ENCODE assay signal across 20 cellular contexts in genomic region chr7:25671087-25671486, GRCh38.
A peak's percentile ranks its signal among the peaks of the same experiment; 100 is the strongest.
DNase-seq lines count a peak whose midpoint lies in the region; ATAC-seq and TF ChIP-seq lines count a peak whose summit lies in the region.
"Had no signal": no experiment of that assay in that cellular context is flagged by ENCODE, and none has a peak within 500 bp of the region (broad histone marks: within the 10 kb centered on the region; RNA-seq: fewer than 3 reads in every experiment).

No MANE protein-coding gene starts in this region.

- H3K4me3 Mint-ChIP-seq in chondrocyte (ENCODE audit: unreplicated experiment) = peak overlapping the region; percentile 1
- no peak overlapping the region for H3K4me3 Mint-ChIP-seq in activated CD4-positive, alpha-beta memory T cell treated with anti-CD3 and anti-CD28 coated beads for 36 hours
- H3K4me3 Mint-ChIP-seq: activated naive CD8-positive, alpha-beta T cell treated with anti-CD3 and anti-CD28 coated beads for 36 hours; CD8-positive, alpha-beta memory T cell; neural crest cell had no signal

- 58% methylated on average over 10 of the region's 10 CpGs for WGBS in right cardiac atrium
- 68% methylated on average over 10 of the region's 10 CpGs for WGBS in prostate gland
- 52 to 58% methylated on average over 10 of the region's 10 CpGs for whole genome bisulfite sequencing in upper lobe of left lung, 2 donors

- peaks cover 79% of the 10 kb centered on the region for H3K4me1 Mint-ChIP-seq in chondrocyte (ENCODE audit: low read depth)
- no peaks in the 10 kb centered on the region for H3K4me1 Mint-ChIP-seq in activated CD4-positive, alpha-beta memory T cell treated with anti-CD3 and anti-CD28 coated beads for 36 hours (ENCODE audit: low read depth)
- H3K4me1 Mint-ChIP-seq: activated naive CD8-positive, alpha-beta T cell treated with anti-CD3 and anti-CD28 coated beads for 36 hours; CD8-positive, alpha-beta memory T cell had no signal

- H3K9me3 ChIP-seq in right cardiac atrium (ENCODE audit: control insufficient read depth, low read length) (no peaks in the 10 kb centered on the region), prostate gland (no peaks in the 10 kb centered on the region), upper lobe of left lung (no peaks in the 10 kb centered on the region)
- H3K9me3 ChIP-seq: body of pancreas, MG63, psoas muscle, thoracic aorta had no signal

- no peaks in the 10 kb centered on the region for H3K27me3 Mint-ChIP-seq in chondrocyte (ENCODE audit: low read depth)
- H3K27me3 Mint-ChIP-seq in activated CD4-positive, alpha-beta memory T cell treated with anti-CD3 and anti-CD28 coated beads for 36 hours = peaks cover 2% of the 10 kb centered on the region
- H3K27me3 Mint-ChIP-seq: activated naive CD8-positive, alpha-beta T cell treated with anti-CD3 and anti-CD28 coated beads for 36 hours had no signal

- peak overlapping the region; percentile 51 for H3K27ac ChIP-seq in right cardiac atrium (ENCODE audit: low read length)
- peak overlapping the region; percentile 53 to 64 for H3K27ac ChIP-seq in prostate gland
- peak overlapping the region; percentile 40 to 65 (median 58) for H3K27ac ChIP-seq in upper lobe of left lung
- H3K27ac ChIP-seq: body of pancreas, dorsolateral prefrontal cortex, epithelial cell of prostate, psoas muscle, thoracic aorta had no signal

- peak in 2 of 4 donors; percentile 42 to 47 for TF ChIP-seq EP300 in upper lobe of left lung (IDR thresholded peaks at IDR 0.05)

- ATAC-seq in right cardiac atrium (peak in 1 of 2 donors; percentile 40), upper lobe of left lung (ENCODE audit: low FRiP score in 2 of 2) (peak in 1 of 2 donors; percentile 27)

- H3K27ac Mint-ChIP-seq in chondrocyte (ENCODE audit: unreplicated experiment) = peak overlapping the region; percentile 93
- no peak overlapping the region for H3K27ac Mint-ChIP-seq in activated CD4-positive, alpha-beta memory T cell treated with anti-CD3 and anti-CD28 coated beads for 36 hours
- H3K27ac Mint-ChIP-seq: activated naive CD8-positive, alpha-beta T cell treated with anti-CD3 and anti-CD28 coated beads for 36 hours; CD8-positive, alpha-beta memory T cell had no signal

- CTCF ChIA-PET in activated CD4-positive, alpha-beta memory T cell treated with anti-CD3 and anti-CD28 coated beads for 36 hours (lab: Charles Lee) = no interaction called here

- H3K27me3 ChIP-seq in right cardiac atrium (ENCODE audit: control insufficient read depth, insufficient read depth) = no peaks in the 10 kb centered on the region
- no peaks in the 10 kb centered on the region for H3K27me3 ChIP-seq in prostate gland (replicated peaks; ENCODE audit: insufficient read depth)
- no peaks in the 10 kb centered on the region for H3K27me3 ChIP-seq in upper lobe of left lung
- H3K27me3 ChIP-seq: body of pancreas, MG63 had no signal

- no peaks in the 10 kb centered on the region for H3K36me3 Mint-ChIP-seq in chondrocyte (ENCODE audit: low read depth)
- no peaks in the 10 kb centered on the region for H3K36me3 Mint-ChIP-seq in activated CD4-positive, alpha-beta memory T cell treated with anti-CD3 and anti-CD28 coated beads for 36 hours
- H3K36me3 Mint-ChIP-seq: activated naive CD8-positive, alpha-beta T cell treated with anti-CD3 and anti-CD28 coated beads for 36 hours; CD8-positive, alpha-beta memory T cell had no signal

- H3K4me3 ChIP-seq in right cardiac atrium (ENCODE audit: low read length) = no peak overlapping the region
- H3K4me3 ChIP-seq in prostate gland = no peak overlapping the region
- no peak overlapping the region for H3K4me3 ChIP-seq in upper lobe of left lung
- no peak overlapping the region for H3K4me3 ChIP-seq in foreskin fibroblast (ENCODE audit: low read depth in 1 of 2, low read length in 2 of 2)
- H3K4me3 ChIP-seq: body of pancreas, dorsolateral prefrontal cortex, MG63, thoracic aorta had no signal

- no peaks in the 10 kb centered on the region for H3K9me3 Mint-ChIP-seq in chondrocyte (ENCODE audit: low read depth)
- H3K9me3 Mint-ChIP-seq in activated CD4-positive, alpha-beta memory T cell treated with anti-CD3 and anti-CD28 coated beads for 36 hours = no peaks in the 10 kb centered on the region
- H3K9me3 Mint-ChIP-seq: activated naive CD8-positive, alpha-beta T cell treated with anti-CD3 and anti-CD28 coated beads for 36 hours; CD8-positive, alpha-beta memory T cell; neural crest cell had no signal

- H3K36me3 ChIP-seq in prostate gland = no peaks in the 10 kb centered on the region
- no peaks in the 10 kb centered on the region for H3K36me3 ChIP-seq in upper lobe of left lung
- H3K36me3 ChIP-seq: MG63, thoracic aorta had no signal

- intact Hi-C loops in right cardiac atrium (cut with DNase I) = loop anchor here in 3 of 4 donors (10.0 kb wide), 1 partner anchor 174 kb away; no protein-coding TSS in a partner anchor
- intact Hi-C loops in prostate gland (cut with DNase I) = loop anchor here (5.0 kb wide), 1 partner anchor 36 kb away; no protein-coding TSS in a partner anchor
- intact Hi-C loops in activated CD4-positive, alpha-beta memory T cell treated with anti-CD3 and anti-CD28 coated beads for 36 hours (cut with micrococcal nuclease) = no loop called here

- POLR2A ChIA-PET in activated CD4-positive, alpha-beta memory T cell treated with anti-CD3 and anti-CD28 coated beads for 36 hours (lab: Charles Lee) = no interaction called here

- TF ChIP-seq POLR2A in prostate gland (IDR thresholded peaks at IDR 0.05) (no peak), upper lobe of left lung (IDR thresholded peaks at IDR 0.05) (no peak)

- TF ChIP-seq CTCF in chondrocyte (IDR thresholded peaks at IDR 0.05) (no peak), prostate gland (IDR thresholded peaks at IDR 0.05) (no peak), upper lobe of left lung (IDR thresholded peaks at IDR 0.05) (no peak), foreskin fibroblast (IDR thresholded peaks at IDR 0.05; ENCODE audit: low read depth, low read length) (no peak)

- no peaks in the 10 kb centered on the region for H3K4me1 ChIP-seq in right cardiac atrium (ENCODE audit: control insufficient read depth, insufficient read depth, low read length)
- H3K4me1 ChIP-seq in prostate gland (replicated peaks) = peaks cover 6% of the 10 kb centered on the region
- H3K4me1 ChIP-seq in upper lobe of left lung = peaks cover 0 to 2% (median 0%) of the 10 kb centered on the region in 4 donors
- H3K4me1 ChIP-seq: body of pancreas had no signal

- DNase-seq in chondrocyte (ENCODE audit: low spot score) = no peak
- no peak for DNase-seq in right cardiac atrium
- DNase-seq in prostate gland (ENCODE audit: low spot score) = no peak
- DNase-seq in upper lobe of left lung = no peak
- no peak for DNase-seq in activated CD4-positive, alpha-beta memory T cell treated with anti-CD3 and anti-CD28 coated beads for 36 hours
- no peak for DNase-seq in foreskin fibroblast
- no peak for DNase-seq in NOMO-1 treated with DMSO at 0.1 percent for 48 hours (lab: John Stamatoyannopoulos, UW; ENCODE audit: unreplicated experiment)
- DNase-seq: activated CD4-positive, alpha-beta T cell treated with anti-CD3 and anti-CD28 coated beads for 48 hours; activated naive CD8-positive, alpha-beta T cell treated with anti-CD3 and anti-CD28 coated beads for 36 hours; body of pancreas; CD8-positive, alpha-beta memory T cell; dorsolateral prefrontal cortex; MG63; NCI-H146; NCI-H2171; NCI-H69 had no signal
